In the genomic region with DNA sequence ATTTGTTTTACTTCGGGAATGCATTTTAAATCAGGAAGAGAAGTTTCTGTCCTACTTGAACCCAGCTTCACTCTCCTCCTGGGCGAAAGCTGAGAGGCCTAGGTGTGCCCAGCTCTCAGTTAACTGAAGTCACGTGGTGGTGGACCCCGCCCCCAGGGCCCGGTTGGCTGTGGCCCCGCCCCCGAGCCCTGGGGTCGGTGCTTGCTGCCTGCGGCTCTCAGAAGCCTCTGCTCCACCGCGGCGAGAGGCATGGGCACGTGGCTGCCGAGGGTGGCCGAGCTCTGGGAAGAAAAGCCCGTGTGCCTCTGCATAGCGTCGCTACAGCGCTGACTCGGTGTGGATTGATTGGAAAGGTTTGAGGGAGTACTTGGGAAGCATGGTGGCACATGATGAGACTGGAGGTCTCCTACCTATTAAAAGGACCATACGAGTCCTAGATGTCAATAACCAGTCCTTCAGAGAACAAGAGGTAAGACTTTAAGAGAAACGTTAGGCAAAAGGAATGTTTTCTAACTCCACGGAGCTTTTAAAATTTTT, we compare ENCODE assay signal across 8 cellular contexts. TPM values are rescaled to one million over a fixed set of nuclear protein-coding genes. Genes with fewer than 3 reads are reported as not detected.
A peak's percentile ranks its signal among the peaks of the same experiment; 100 is the strongest.
DNase-seq lines count a peak whose midpoint lies in the region; ATAC-seq and TF ChIP-seq lines count a peak whose summit lies in the region.

No MANE protein-coding gene starts in this region.

- TF ChIP-seq CTCF in RWPE2 (IDR thresholded peaks at IDR 0.05; ENCODE audit: poor library complexity, severe bottlenecking) = no peak
- no peak for TF ChIP-seq CTCF in osteocyte (IDR thresholded peaks at IDR 0.05)
- no peak for TF ChIP-seq CTCF in testis (IDR thresholded peaks at IDR 0.05)

- no peaks in the 10 kb centered on the region for H3K27me3 ChIP-seq in RWPE2 (ENCODE audit: insufficient read depth, poor library complexity, severe bottlenecking)
- no peaks in the 10 kb centered on the region for H3K27me3 ChIP-seq in testis

- TF ChIP-seq POLR2A in GM15510 (IDR thresholded peaks at IDR 0.05; ENCODE audit: borderline replicate concordance, extremely low read depth, insufficient read length) = peak; percentile 29
- peak; percentile 65 for TF ChIP-seq POLR2A in testis (IDR thresholded peaks at IDR 0.05)

- peak overlapping the region; percentile 84 for H3K27ac Mint-ChIP-seq in activated naive CD4-positive, alpha-beta T cell treated with anti-CD3 and anti-CD28 coated beads, Interleukin-2, amount 50 U/mL, for 24 hours
- H3K27ac Mint-ChIP-seq in osteocyte (ENCODE audit: unreplicated experiment) = peak overlapping the region; percentile 94

- no peaks in the 10 kb centered on the region for H3K9me3 Mint-ChIP-seq in activated naive CD4-positive, alpha-beta T cell treated with anti-CD3 and anti-CD28 coated beads, Interleukin-2, amount 50 U/mL, for 24 hours
- H3K9me3 Mint-ChIP-seq in osteocyte (ENCODE audit: unreplicated experiment) = no peaks in the 10 kb centered on the region

- no peaks in the 10 kb centered on the region for H3K27me3 Mint-ChIP-seq in activated naive CD4-positive, alpha-beta T cell treated with anti-CD3 and anti-CD28 coated beads, Interleukin-2, amount 50 U/mL, for 24 hours
- H3K27me3 Mint-ChIP-seq in osteocyte (ENCODE audit: unreplicated experiment) = no peaks in the 10 kb centered on the region

- DNase-seq in HK-2 (ENCODE audit: unreplicated experiment) (peak; percentile 81), RWPE2 (ENCODE audit: low spot score) (peak; percentile 88), head of caudate nucleus (peak; percentile 37 to 84 (median 71)), osteocyte (ENCODE audit: extremely low spot score, unreplicated experiment) (peak; percentile 93), testis (peak; percentile 97), COR-L47 (lab: John Stamatoyannopoulos, UW) (no peak)

- ATAC-seq in RWPE2 (ENCODE audit: low read depth) = peak; percentile 89

- H3K27ac ChIP-seq in RWPE2 (ENCODE audit: poor library complexity, severe bottlenecking) (peak overlapping the region; percentile 72), testis (peak overlapping the region; percentile 5 to 41)

- H3K4me3 ChIP-seq in RWPE2 (ENCODE audit: severe bottlenecking) (peak overlapping the region; percentile 53), testis (peak overlapping the region; percentile 49 to 54)

- H3K4me1 ChIP-seq in RWPE2 (ENCODE audit: insufficient read depth, poor library complexity, severe bottlenecking) (peaks cover 30% of the 10 kb centered on the region), testis (peaks cover 11% of the 10 kb centered on the region)

- intact Hi-C loops in head of caudate nucleus (cut with DNase I) (no loop called here), testis (cut with DNase I; ENCODE audit: low total_unique reads) (no loop called here)

- peaks cover 2% of the 10 kb centered on the region for H3K36me3 Mint-ChIP-seq in activated naive CD4-positive, alpha-beta T cell treated with anti-CD3 and anti-CD28 coated beads, Interleukin-2, amount 50 U/mL, for 24 hours
- peaks cover under 1% of the 10 kb centered on the region for H3K36me3 Mint-ChIP-seq in osteocyte (ENCODE audit: unreplicated experiment)

- H3K4me1 Mint-ChIP-seq in activated naive CD4-positive, alpha-beta T cell treated with anti-CD3 and anti-CD28 coated beads, Interleukin-2, amount 50 U/mL, for 24 hours = peaks cover 50% of the 10 kb centered on the region
- peaks cover 38% of the 10 kb centered on the region for H3K4me1 Mint-ChIP-seq in osteocyte (ENCODE audit: unreplicated experiment)

- peaks cover 62% of the 10 kb centered on the region for H3K36me3 ChIP-seq in RWPE2 (ENCODE audit: low read depth)
- H3K36me3 ChIP-seq in testis (ENCODE audit: low read depth, missing control alignments) = no peaks in the 10 kb centered on the region

- WGBS in testis, 2 donors = 2 to 5% methylated on average over 10 to 23 of the region's 23 CpGs

- H3K4me3 Mint-ChIP-seq in activated naive CD4-positive, alpha-beta T cell treated with anti-CD3 and anti-CD28 coated beads, Interleukin-2, amount 50 U/mL, for 24 hours = peak overlapping the region; percentile 95
- H3K4me3 Mint-ChIP-seq in osteocyte (ENCODE audit: unreplicated experiment) = peak overlapping the region; percentile 93

- H3K9me3 ChIP-seq in RWPE2 (ENCODE audit: severe bottlenecking) (no peaks in the 10 kb centered on the region), testis (no peaks in the 10 kb centered on the region)

RNA-seq across cellular contexts. Expression of a gene that starts 34.1 kb away (rescaled TPM):
- total RNA-seq in osteocyte (11.3 and 14.5 TPM in 2 replicates), testis (10 to 100 TPM; 39.9 to 40.7 TPM)
- polyA plus RNA-seq in testis (ENCODE audit: insufficient read depth, low read depth, low replicate concordance) = 29.7 TPM

RNA-seq across cellular contexts. Expression of a gene that starts 41.8 kb away (rescaled TPM):
- total RNA-seq in osteocyte (not detected in 2 replicates), testis (1 to 10 TPM in 1 of 2 donors, under 1 TPM in 1; 0.93 to 2.5 TPM)
- polyA plus RNA-seq in testis (ENCODE audit: insufficient read depth, low read depth, low replicate concordance) = 5.3 TPM

RNA-seq across cellular contexts. Expression of a gene that starts 52.9 kb away (rescaled TPM):
- total RNA-seq in osteocyte = not detected in 2 replicates
- total RNA-seq in testis = under 1 TPM in 1 of 2 donors, not detected in 1; 0.50 TPM
- polyA plus RNA-seq in testis (ENCODE audit: insufficient read depth, low read depth, low replicate concordance) = not detected
